26 cellular contexts compared by ENCODE assay signal in the genomic region with DNA sequence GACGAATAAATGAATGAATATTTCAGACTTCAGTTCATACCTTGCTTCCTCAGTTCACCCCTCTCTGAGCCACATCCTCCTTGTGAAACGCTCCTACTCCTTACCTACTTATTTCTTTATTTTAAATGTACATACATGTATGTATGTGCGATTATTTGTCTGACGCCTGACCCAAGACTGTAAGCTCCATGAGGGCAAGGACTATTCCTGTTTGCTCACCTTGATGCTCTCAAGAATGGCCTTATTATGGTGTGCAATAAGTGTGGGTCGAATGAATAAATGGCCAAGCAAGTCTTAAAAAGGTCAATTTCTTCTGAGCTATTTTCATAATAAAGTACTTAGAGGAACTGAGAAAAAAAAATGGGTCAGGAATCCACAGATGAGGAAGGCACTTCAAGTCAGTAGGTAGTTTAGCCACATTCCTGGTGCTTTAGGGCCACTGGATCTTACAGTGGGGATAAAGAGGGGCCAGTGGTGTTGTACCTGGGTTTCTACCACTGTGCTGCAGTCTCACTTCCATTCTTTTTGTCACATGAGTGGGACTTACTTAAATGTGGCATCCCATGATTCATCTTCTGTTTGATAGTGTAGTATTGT.
DNase-seq lines count a peak whose midpoint lies in the region; ATAC-seq and TF ChIP-seq lines count a peak whose summit lies in the region.
"Had no signal": no experiment of that assay in that cellular context is flagged by ENCODE, and none has a peak within 500 bp of the region (broad histone marks: within the 10 kb centered on the region; RNA-seq: fewer than 3 reads in every experiment).

No MANE protein-coding gene starts in this region.

- H3K9me2 ChIP-seq in GM23248 (ENCODE audit: insufficient read depth), result no peaks in the 10 kb centered on the region

- peaks cover 16% of the 10 kb centered on the region for H3K4me1 ChIP-seq in GM23248 (ENCODE audit: insufficient read depth)
- peaks cover 27% of the 10 kb centered on the region for H3K4me1 ChIP-seq in RWPE2 (ENCODE audit: insufficient read depth, poor library complexity, severe bottlenecking)
- peaks cover 26% of the 10 kb centered on the region for H3K4me1 ChIP-seq in smooth muscle cell (ENCODE audit: low read depth)
- H3K4me1 ChIP-seq: right atrium auricular region, tibial artery had no signal

- H3K4me3 ChIP-seq in GM23248 (no peak overlapping the region), RWPE2 (ENCODE audit: severe bottlenecking) (no peak overlapping the region), smooth muscle cell (no peak overlapping the region)
- H3K4me3 ChIP-seq: breast epithelium, dorsolateral prefrontal cortex, gastrocnemius medialis, hepatocyte, mucosa of descending colon, right atrium auricular region, tibial artery had no signal

- ATAC-seq in RWPE2 (ENCODE audit: low read depth), result no peak
- no peak for ATAC-seq in GM21360 (IDR thresholded peaks at IDR 0.05; ENCODE audit: unreplicated experiment)
- ATAC-seq: gastrocnemius medialis, mucosa of descending colon had no signal

- no peaks in the 10 kb centered on the region for H3K36me3 ChIP-seq in GM23248 (ENCODE audit: low read depth)
- H3K36me3 ChIP-seq in RWPE2 (ENCODE audit: low read depth), result no peaks in the 10 kb centered on the region
- H3K36me3 ChIP-seq in smooth muscle cell (ENCODE audit: low read depth), result no peaks in the 10 kb centered on the region
- H3K36me3 ChIP-seq: breast epithelium, gastrocnemius medialis, right atrium auricular region, tibial artery had no signal

- 0 out of 2 replicates have a peak overlapping the region, but pooled peaks have one; percentile 71 for H3K27ac ChIP-seq in GM23248
- peak overlapping the region; percentile 51 for H3K27ac ChIP-seq in RWPE2 (ENCODE audit: poor library complexity, severe bottlenecking)
- H3K27ac ChIP-seq in smooth muscle cell (ENCODE audit: low read depth), result peak overlapping the region; percentile 90
- H3K27ac ChIP-seq: dorsolateral prefrontal cortex, gastrocnemius medialis, right atrium auricular region, tibial artery had no signal

- no peaks in the 10 kb centered on the region for H3K27me3 ChIP-seq in GM23248 (replicated peaks; ENCODE audit: insufficient read depth)
- H3K27me3 ChIP-seq in RWPE2 (ENCODE audit: insufficient read depth, poor library complexity, severe bottlenecking), result no peaks in the 10 kb centered on the region
- no peaks in the 10 kb centered on the region for H3K27me3 ChIP-seq in smooth muscle cell (ENCODE audit: low read depth)
- H3K27me3 ChIP-seq: breast epithelium, gastrocnemius medialis, hepatocyte, right atrium auricular region, tibial artery had no signal

- H3K9ac ChIP-seq in GM23248 (no peak overlapping the region), smooth muscle cell (ENCODE audit: low read depth) (no peak overlapping the region)

- peaks cover 6% of the 10 kb centered on the region for H3K9me3 Mint-ChIP-seq in glutamatergic neuron (ENCODE audit: unreplicated experiment)
- H3K9me3 Mint-ChIP-seq: activated naive CD4-positive, alpha-beta T cell treated with anti-CD3 and anti-CD28 coated beads, Interleukin-2, amount 50 U/mL, for 24 hours; activated T-helper 2 cell treated with anti-CD3 and anti-CD28 coated beads, Interferon-gamma antibody, Interleukin-2, Interleukin-4, amounts not matched to agents 10 μg/mL and 5 μg/mL and 100 μg/mL, durations not matched to agents 14 hours and 24 hours and 36 hours had no signal

- no peaks in the 10 kb centered on the region for H3K79me2 ChIP-seq in GM23248 (ENCODE audit: insufficient read depth)
- H3K79me2 ChIP-seq in smooth muscle cell (ENCODE audit: low read depth), result no peaks in the 10 kb centered on the region
- H3K79me2 ChIP-seq: hepatocyte had no signal

- in situ Hi-C loops in GM23248 (cut with MboI), result no loop called here

- 96% methylated on average over 5 of the region's 5 CpGs for WGBS in GM23248 (ENCODE audit: low coverage in 1 of 2, low lambda C conversion rate in 2 of 2, missing lambda C conversion rate in 2 of 2), 2 experiments
- WGBS in smooth muscle cell (ENCODE audit: low lambda C conversion rate), result 94% methylated on average over 5 of the region's 5 CpGs

- DNase-seq in GM23248, result no peak
- DNase-seq in RWPE2 (ENCODE audit: low spot score), result peak; percentile 1
- no peak for DNase-seq in glutamatergic neuron
- no peak for DNase-seq in smooth muscle cell (lab: John Stamatoyannopoulos, UW; ENCODE audit: unreplicated experiment)
- DNase-seq in activated CD4-positive, alpha-beta T cell treated with anti-CD3 and anti-CD28 coated beads for 4 hours, result no peak
- DNase-seq in GM03348 (ENCODE audit: low spot score), result no peak
- DNase-seq in NCI-H345 (lab: John Stamatoyannopoulos, UW), result no peak
- DNase-seq: activated CD4-positive, alpha-beta T cell treated with anti-CD3 and anti-CD28 coated beads for 1 hour; activated T-cell treated with anti-CD3 and anti-CD28 coated beads for 4 hours; DMS53; gastrocnemius medialis; mucosa of descending colon; NCI-H1105 treated with DMSO at 0.1 percent for 48 hours; NCI-H1930; NCI-H2171 treated with DMSO at 0.1 percent for 48 hours; NK-92 treated with Interleukin-12 subunit alpha and Interleukin-12 subunit beta, amount 100 ng/mL, for 24 hours; stimulated activated CD4-positive, alpha-beta T cell treated with anti-CD3 and anti-CD28 coated beads, Interleukin-2, amount 100 ng/mL, for 48 hours; T-helper 2 cell; tibial artery had no signal

- H3K4me3 Mint-ChIP-seq in glutamatergic neuron (ENCODE audit: unreplicated experiment), result no peak overlapping the region
- H3K4me3 Mint-ChIP-seq: activated naive CD4-positive, alpha-beta T cell treated with anti-CD3 and anti-CD28 coated beads, Interleukin-2, amount 50 U/mL, for 24 hours had no signal

- no peaks in the 10 kb centered on the region for H3K36me3 Mint-ChIP-seq in glutamatergic neuron (ENCODE audit: unreplicated experiment)
- H3K36me3 Mint-ChIP-seq: activated naive CD4-positive, alpha-beta T cell treated with anti-CD3 and anti-CD28 coated beads, Interleukin-2, amount 50 U/mL, for 24 hours had no signal

- H4K20me1 ChIP-seq in GM23248 (ENCODE audit: insufficient read depth) (no peaks in the 10 kb centered on the region), smooth muscle cell (ENCODE audit: low read depth) (no peaks in the 10 kb centered on the region)

- peak overlapping the region; percentile 38 for H3K4me2 ChIP-seq in GM23248 (ENCODE audit: unreplicated experiment)
- H3K4me2 ChIP-seq in smooth muscle cell, result no peak overlapping the region
- H3K4me2 ChIP-seq: hepatocyte had no signal

- H3K27me3 Mint-ChIP-seq in glutamatergic neuron (ENCODE audit: unreplicated experiment), result peaks cover 4% of the 10 kb centered on the region

- peak overlapping the region; percentile 45 for H3K27ac Mint-ChIP-seq in glutamatergic neuron (ENCODE audit: unreplicated experiment)
- H3K27ac Mint-ChIP-seq: activated naive CD4-positive, alpha-beta T cell treated with anti-CD3 and anti-CD28 coated beads, Interleukin-2, amount 50 U/mL, for 24 hours; activated T-helper 2 cell treated with anti-CD3 and anti-CD28 coated beads, Interferon-gamma antibody, Interleukin-2, Interleukin-4, amounts not matched to agents 10 μg/mL and 5 μg/mL and 100 μg/mL, durations not matched to agents 14 hours and 24 hours and 36 hours had no signal

- H3K4me1 Mint-ChIP-seq in glutamatergic neuron (ENCODE audit: low read depth, unreplicated experiment), result peaks cover 26% of the 10 kb centered on the region
- H3K4me1 Mint-ChIP-seq: activated naive CD4-positive, alpha-beta T cell treated with anti-CD3 and anti-CD28 coated beads, Interleukin-2, amount 50 U/mL, for 24 hours had no signal

- H3F3A ChIP-seq in GM23248 (ENCODE audit: insufficient read depth) (peaks cover 14% of the 10 kb centered on the region; the same call in 1 of the 2 replicates), smooth muscle cell (ENCODE audit: low read depth) (peaks cover 4% of the 10 kb centered on the region)

- TF ChIP-seq CTCF in RWPE2 (IDR thresholded peaks at IDR 0.05; ENCODE audit: poor library complexity, severe bottlenecking) (no peak), glutamatergic neuron (IDR thresholded peaks at IDR 0.05; ENCODE audit: partially characterized antibody, unreplicated experiment) (no peak), smooth muscle cell (IDR thresholded peaks at IDR 0.05; ENCODE audit: borderline replicate concordance, insufficient read depth, poor library complexity, severe bottlenecking) (no peak)

- H3K9me3 ChIP-seq in GM23248 (ENCODE audit: low read depth) (no peaks in the 10 kb centered on the region), RWPE2 (ENCODE audit: severe bottlenecking) (no peaks in the 10 kb centered on the region), smooth muscle cell (replicated peaks; ENCODE audit: low read depth) (no peaks in the 10 kb centered on the region)
- H3K9me3 ChIP-seq: breast epithelium, gastrocnemius medialis, mucosa of descending colon, right atrium auricular region, tibial artery had no signal

- no peak overlapping the region for H2AFZ ChIP-seq in GM23248
- no peak overlapping the region for H2AFZ ChIP-seq in smooth muscle cell (ENCODE audit: low read depth)
- H2AFZ ChIP-seq: hepatocyte had no signal
